Comparison of ENCODE assay signal across 25 cellular contexts in genomic region chr7:98982686-98983085, GRCh38.
"Had no signal": no experiment of that assay in that cellular context is flagged by ENCODE, and none has a peak within 500 bp of the region (broad histone marks: within the 10 kb centered on the region; RNA-seq: fewer than 3 reads in every experiment).

No MANE protein-coding gene starts in this region.

- H3K4me1 ChIP-seq: adrenal gland, body of pancreas had no signal

- H3K27ac ChIP-seq: adrenal gland, body of pancreas, epithelial cell of prostate, WERI-Rb-1 had no signal

- H3K27me3 ChIP-seq: adrenal gland, body of pancreas had no signal

- H3K9me3 ChIP-seq: adrenal gland, body of pancreas had no signal

- DNase-seq: activated B cell treated with CpG ODN at 0.5 μM for 24 hours; activated CD4-positive, alpha-beta T cell treated with anti-CD3 and anti-CD28 coated beads for 48 hours; activated CD4-positive, alpha-beta T cell treated with anti-CD3 and anti-CD28 coated beads, Interleukin-2, amount 50 U/mL, for 1 hour; activated CD4-positive, alpha-beta T cell treated with anti-CD3 and anti-CD28 coated beads, Interleukin-2, amount 50 U/mL, for 48 hours; activated CD8-positive, alpha-beta memory T cell treated with anti-CD3 and anti-CD28 coated beads for 24 hours; activated CD8-positive, alpha-beta T cell treated with anti-CD3 and anti-CD28 coated beads for 36 hours; activated naive CD4-positive, alpha-beta T cell treated with anti-CD3 and anti-CD28 coated beads for 36 hours; activated naive CD8-positive, alpha-beta T cell treated with anti-CD3 and anti-CD28 coated beads for 36 hours; activated naive CD8-positive, alpha-beta T cell treated with anti-CD3 and anti-CD28 coated beads, Interleukin-2, amount 50 U/mL, for 24 hours; activated T-cell treated with anti-CD3 and anti-CD28 coated beads for 4 hours; activated T-cell treated with anti-CD3 and anti-CD28 coated beads, Interleukin-2, amount 50 U/mL, for 24 hours; activated T-cell treated with anti-CD3 and anti-CD28 coated beads, Interleukin-2, amount 50 U/mL, for 72 hours; amygdala; aorta; body of pancreas; caudate nucleus; effector CD8-positive, alpha-beta T cell; foreskin fibroblast; T-helper 1 cell; T-helper 17 cell; T1000; WERI-Rb-1 had no signal

- ATAC-seq: activated CD4-positive, CD25-positive, alpha-beta regulatory T cell treated with anti-CD3 and anti-CD28 coated beads, Interleukin-2, amount 50 U/mL, for 24 hours; activated CD8-positive, alpha-beta T cell treated with anti-CD3 and anti-CD28 coated beads for 36 hours; activated naive CD8-positive, alpha-beta T cell treated with anti-CD3 and anti-CD28 coated beads, Interleukin-2, amount 50 U/mL, for 24 hours; activated T-cell treated with anti-CD3 and anti-CD28 coated beads, Interleukin-2, amount 50 U/mL, for 72 hours; body of pancreas; T-helper 17 cell had no signal

- H3K4me3 ChIP-seq: adrenal gland, body of pancreas had no signal
